ENCODE assay signal across 2 cellular contexts in the genomic region with DNA sequence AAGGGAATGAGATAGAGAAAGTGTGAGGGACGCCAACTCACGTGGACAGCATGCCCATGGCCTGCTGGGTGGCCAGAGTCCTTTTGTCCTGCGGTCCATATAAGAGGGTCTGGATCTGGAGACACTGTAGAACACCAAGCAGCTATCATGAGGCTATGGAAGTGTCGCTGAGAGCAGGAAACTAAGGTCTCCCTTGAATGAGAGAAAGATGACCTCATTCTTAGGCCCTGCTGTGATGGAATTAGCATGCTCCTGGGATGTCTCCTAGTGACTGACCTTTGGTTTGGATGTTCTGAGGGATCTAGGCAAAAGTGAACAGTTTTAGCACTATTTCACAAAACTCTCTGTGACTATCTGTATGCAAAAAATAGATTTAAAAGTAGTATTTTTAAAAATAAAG.
TF ChIP-seq lines count a peak whose summit lies in the region.

No MANE protein-coding gene starts in this region.

TF ChIP-seq in GM23338, 12 proteins besides CTCF, POLR2A, EP300 and RAD21:
- TF ChIP-seq, protein P1, sequence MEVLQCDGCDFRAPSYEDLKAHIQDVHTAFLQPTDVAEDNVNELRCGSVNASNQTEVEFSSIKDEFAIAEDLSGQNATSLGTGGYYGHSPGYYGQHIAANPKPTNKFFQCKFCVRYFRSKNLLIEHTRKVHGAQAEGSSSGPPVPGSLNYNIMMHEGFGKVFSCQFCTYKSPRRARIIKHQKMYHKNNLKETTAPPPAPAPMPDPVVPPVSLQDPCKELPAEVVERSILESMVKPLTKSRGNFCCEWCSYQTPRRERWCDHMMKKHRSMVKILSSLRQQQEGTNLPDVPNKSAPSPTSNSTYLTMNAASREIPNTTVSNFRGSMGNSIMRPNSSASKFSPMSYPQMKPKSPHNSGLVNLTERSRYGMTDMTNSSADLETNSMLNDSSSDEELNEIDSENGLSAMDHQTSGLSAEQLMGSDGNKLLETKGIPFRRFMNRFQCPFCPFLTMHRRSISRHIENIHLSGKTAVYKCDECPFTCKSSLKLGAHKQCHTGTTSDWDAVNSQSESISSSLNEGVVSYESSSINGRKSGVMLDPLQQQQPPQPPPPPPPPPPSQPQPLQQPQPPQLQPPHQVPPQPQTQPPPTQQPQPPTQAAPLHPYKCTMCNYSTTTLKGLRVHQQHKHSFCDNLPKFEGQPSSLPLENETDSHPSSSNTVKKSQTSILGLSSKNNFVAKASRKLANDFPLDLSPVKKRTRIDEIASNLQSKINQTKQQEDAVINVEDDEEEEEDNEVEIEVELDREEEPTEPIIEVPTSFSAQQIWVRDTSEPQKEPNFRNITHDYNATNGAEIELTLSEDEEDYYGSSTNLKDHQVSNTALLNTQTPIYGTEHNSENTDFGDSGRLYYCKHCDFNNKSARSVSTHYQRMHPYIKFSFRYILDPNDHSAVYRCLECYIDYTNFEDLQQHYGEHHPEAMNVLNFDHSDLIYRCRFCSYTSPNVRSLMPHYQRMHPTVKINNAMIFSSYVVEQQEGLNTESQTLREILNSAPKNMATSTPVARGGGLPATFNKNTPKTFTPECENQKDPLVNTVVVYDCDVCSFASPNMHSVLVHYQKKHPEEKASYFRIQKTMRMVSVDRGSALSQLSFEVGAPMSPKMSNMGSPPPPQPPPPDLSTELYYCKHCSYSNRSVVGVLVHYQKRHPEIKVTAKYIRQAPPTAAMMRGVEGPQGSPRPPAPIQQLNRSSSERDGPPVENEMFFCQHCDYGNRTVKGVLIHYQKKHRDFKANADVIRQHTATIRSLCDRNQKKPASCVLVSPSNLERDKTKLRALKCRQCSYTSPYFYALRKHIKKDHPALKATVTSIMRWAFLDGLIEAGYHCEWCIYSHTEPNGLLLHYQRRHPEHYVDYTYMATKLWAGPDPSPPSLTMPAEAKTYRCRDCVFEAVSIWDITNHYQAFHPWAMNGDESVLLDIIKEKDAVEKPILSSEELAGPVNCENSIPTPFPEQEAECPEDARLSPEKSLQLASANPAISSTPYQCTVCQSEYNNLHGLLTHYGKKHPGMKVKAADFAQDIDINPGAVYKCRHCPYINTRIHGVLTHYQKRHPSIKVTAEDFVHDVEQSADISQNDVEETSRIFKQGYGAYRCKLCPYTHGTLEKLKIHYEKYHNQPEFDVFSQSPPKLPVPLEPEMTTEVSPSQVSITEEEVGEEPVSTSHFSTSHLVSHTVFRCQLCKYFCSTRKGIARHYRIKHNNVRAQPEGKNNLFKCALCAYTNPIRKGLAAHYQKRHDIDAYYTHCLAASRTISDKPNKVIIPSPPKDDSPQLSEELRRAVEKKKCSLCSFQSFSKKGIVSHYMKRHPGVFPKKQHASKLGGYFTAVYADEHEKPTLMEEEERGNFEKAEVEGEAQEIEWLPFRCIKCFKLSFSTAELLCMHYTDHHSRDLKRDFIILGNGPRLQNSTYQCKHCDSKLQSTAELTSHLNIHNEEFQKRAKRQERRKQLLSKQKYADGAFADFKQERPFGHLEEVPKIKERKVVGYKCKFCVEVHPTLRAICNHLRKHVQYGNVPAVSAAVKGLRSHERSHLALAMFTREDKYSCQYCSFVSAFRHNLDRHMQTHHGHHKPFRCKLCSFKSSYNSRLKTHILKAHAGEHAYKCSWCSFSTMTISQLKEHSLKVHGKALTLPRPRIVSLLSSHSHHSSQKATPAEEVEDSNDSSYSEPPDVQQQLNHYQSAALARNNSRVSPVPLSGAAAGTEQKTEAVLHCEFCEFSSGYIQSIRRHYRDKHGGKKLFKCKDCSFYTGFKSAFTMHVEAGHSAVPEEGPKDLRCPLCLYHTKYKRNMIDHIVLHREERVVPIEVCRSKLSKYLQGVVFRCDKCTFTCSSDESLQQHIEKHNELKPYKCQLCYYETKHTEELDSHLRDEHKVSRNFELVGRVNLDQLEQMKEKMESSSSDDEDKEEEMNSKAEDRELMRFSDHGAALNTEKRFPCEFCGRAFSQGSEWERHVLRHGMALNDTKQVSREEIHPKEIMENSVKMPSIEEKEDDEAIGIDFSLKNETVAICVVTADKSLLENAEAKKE (CRISPR knock-in tag; IDR thresholded peaks at IDR 0.05): peak; percentile 80
- no peak for TF ChIP-seq POLR2AphosphoS5 (IDR thresholded peaks at IDR 0.05; ENCODE audit: low read depth)

TF ChIP-seq in IMR-90, 13 proteins besides CTCF, POLR2A, EP300 and RAD21:
- no peak for TF ChIP-seq RCOR1 (IDR thresholded peaks at IDR 0.05; ENCODE audit: insufficient replicate concordance, low read length)
- TF ChIP-seq BHLHE40 (IDR thresholded peaks at IDR 0.05; ENCODE audit: low read depth, low read length): no peak
- TF ChIP-seq ELK1 (IDR thresholded peaks at IDR 0.05; ENCODE audit: borderline replicate concordance, low read depth, low read length): no peak
- TF ChIP-seq RFX5 (IDR thresholded peaks at IDR 0.05; ENCODE audit: low read depth, low read length): no peak
